ENCODE assay signal across 9 cellular contexts in the genomic region with DNA sequence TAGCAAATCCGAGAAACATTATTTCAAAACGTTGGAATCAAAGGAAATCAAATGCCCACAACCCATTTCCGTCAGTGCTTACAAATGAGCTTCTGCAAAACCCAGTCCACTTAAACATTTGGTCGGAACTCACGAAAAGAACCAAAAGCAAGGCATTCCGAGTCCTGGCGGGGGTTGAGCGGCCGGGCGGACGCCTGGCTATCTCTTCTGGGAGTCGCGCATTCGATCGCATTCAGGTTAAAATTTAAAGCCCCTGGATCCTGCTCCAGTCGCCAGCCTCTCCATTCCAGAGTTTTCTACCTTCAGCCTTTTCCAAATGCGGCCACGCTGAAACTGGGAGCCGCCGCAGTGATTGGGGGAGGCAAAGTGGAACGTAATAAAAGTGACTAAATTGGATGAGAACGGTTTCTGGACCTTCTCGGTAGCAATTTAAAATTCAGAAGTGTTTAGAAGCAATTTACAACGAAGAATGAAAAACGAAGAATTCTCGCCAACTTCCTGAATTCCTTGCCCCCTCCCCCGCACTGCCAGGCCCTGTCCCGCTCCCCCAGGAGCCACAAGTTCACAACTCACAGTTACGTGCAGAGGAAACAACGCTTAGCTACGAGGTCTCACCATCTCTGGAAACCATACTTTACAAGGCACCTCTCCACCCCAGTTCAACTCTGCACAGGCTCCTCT. TPM values are rescaled to one million over a fixed set of nuclear protein-coding genes. Genes with fewer than 3 reads are reported as not detected.
DNase-seq lines count a peak whose midpoint lies in the region; ATAC-seq and TF ChIP-seq lines count a peak whose summit lies in the region.
"Had no signal": no experiment of that assay in that cellular context is flagged by ENCODE, and none has a peak within 500 bp of the region (broad histone marks: within the 10 kb centered on the region; RNA-seq: fewer than 3 reads in every experiment).

No MANE protein-coding gene starts in this region.

- peaks cover 41% of the 10 kb centered on the region for H3K27me3 Mint-ChIP-seq in activated naive CD8-positive, alpha-beta T cell
- H3K27me3 Mint-ChIP-seq in activated naive CD8-positive, alpha-beta T cell treated with anti-CD3 and anti-CD28 coated beads for 36 hours, result peaks cover 84% of the 10 kb centered on the region
- peaks cover 80% of the 10 kb centered on the region for H3K27me3 Mint-ChIP-seq in type B pancreatic cell

- peak overlapping the region; percentile 44 to 97 for H3K9ac ChIP-seq in colonic mucosa (ENCODE audit: low read depth in 2 of 2, low read length in 2 of 2)

- no peaks in the 10 kb centered on the region for H3K36me3 Mint-ChIP-seq in activated naive CD8-positive, alpha-beta T cell
- no peaks in the 10 kb centered on the region for H3K36me3 Mint-ChIP-seq in activated naive CD8-positive, alpha-beta T cell treated with anti-CD3 and anti-CD28 coated beads for 36 hours
- H3K36me3 Mint-ChIP-seq in type B pancreatic cell, result peaks cover 3% of the 10 kb centered on the region

- H3K27ac ChIP-seq in colonic mucosa, result peak overlapping the region; percentile 92
- H3K27ac ChIP-seq in lower lobe of right lung, result peak overlapping the region; percentile 97

- no peaks in the 10 kb centered on the region for H3K9me3 Mint-ChIP-seq in activated naive CD8-positive, alpha-beta T cell (ENCODE audit: low read depth)
- H3K9me3 Mint-ChIP-seq in activated naive CD8-positive, alpha-beta T cell treated with anti-CD3 and anti-CD28 coated beads for 36 hours, result no peaks in the 10 kb centered on the region
- H3K9me3 Mint-ChIP-seq in type B pancreatic cell, result no peaks in the 10 kb centered on the region

- no peaks in the 10 kb centered on the region for H3K36me3 ChIP-seq in colonic mucosa
- no peaks in the 10 kb centered on the region for H3K36me3 ChIP-seq in lower lobe of right lung

- H3K4me3 Mint-ChIP-seq in activated naive CD8-positive, alpha-beta T cell, result peak overlapping the region; percentile 8
- no peak overlapping the region for H3K4me3 Mint-ChIP-seq in activated naive CD8-positive, alpha-beta T cell treated with anti-CD3 and anti-CD28 coated beads for 36 hours
- peak overlapping the region; percentile 91 for H3K4me3 Mint-ChIP-seq in type B pancreatic cell

- peaks cover 28% of the 10 kb centered on the region for H3K27me3 ChIP-seq in colonic mucosa
- peaks cover 75% of the 10 kb centered on the region for H3K27me3 ChIP-seq in lower lobe of right lung (ENCODE audit: low read depth)

- DNase-seq in activated naive CD8-positive, alpha-beta T cell treated with anti-CD3 and anti-CD28 coated beads for 36 hours, result no peak
- peak; percentile 54 for DNase-seq in colonic mucosa
- no peak for DNase-seq in lower lobe of right lung
- no peak for DNase-seq in type B pancreatic cell (ENCODE audit: extremely low spot score, unreplicated experiment)
- no peak for DNase-seq in effector CD8-positive, alpha-beta T cell (lab: John Stamatoyannopoulos, UW)
- no peak for DNase-seq in NCI-H1092 treated with DMSO at 0.1 percent for 48 hours (lab: John Stamatoyannopoulos, UW)
- no peak for DNase-seq in stimulated activated CD4-positive, alpha-beta T cell treated with anti-CD3 and anti-CD28 coated beads, Interleukin-15, amount 100 ng/mL, for 24 hours
- DNase-seq: C1 segment of cervical spinal cord had no signal

- ATAC-seq in lower lobe of right lung, result no peak

- H3K4me3 ChIP-seq in colonic mucosa, result peak overlapping the region; percentile 82
- peak overlapping the region; percentile 79 for H3K4me3 ChIP-seq in lower lobe of right lung

- intact Hi-C loops in colonic mucosa (cut with DNase I), result loop anchor here (5.0 to 10.0 kb wide), 3 partner anchors 63 to 170 kb away; no protein-coding TSS in a partner anchor
- intact Hi-C loops in lower lobe of right lung (cut with DNase I), result loop anchor here (10.0 kb wide), 1 partner anchor 173 kb away; no protein-coding TSS in a partner anchor

- H3K9me3 ChIP-seq in colonic mucosa (no peaks in the 10 kb centered on the region), lower lobe of right lung (no peaks in the 10 kb centered on the region)

- no peaks in the 10 kb centered on the region for H3K4me1 ChIP-seq in colonic mucosa
- H3K4me1 ChIP-seq in lower lobe of right lung, result peaks cover 8% of the 10 kb centered on the region

- peaks cover 27% of the 10 kb centered on the region for H3K4me1 Mint-ChIP-seq in activated naive CD8-positive, alpha-beta T cell (ENCODE audit: low read depth)
- H3K4me1 Mint-ChIP-seq in activated naive CD8-positive, alpha-beta T cell treated with anti-CD3 and anti-CD28 coated beads for 36 hours, result peaks cover 17% of the 10 kb centered on the region
- H3K4me1 Mint-ChIP-seq in type B pancreatic cell (ENCODE audit: unreplicated experiment), result peaks cover 7% of the 10 kb centered on the region

- no peak for TF ChIP-seq CTCF in colonic mucosa (IDR thresholded peaks at IDR 0.05)
- no peak for TF ChIP-seq CTCF in lower lobe of right lung (IDR thresholded peaks at IDR 0.05)
- no peak for TF ChIP-seq CTCF in type B pancreatic cell (conservative IDR thresholded peaks at IDR 0.05)

- no peak overlapping the region for H3K27ac Mint-ChIP-seq in activated naive CD8-positive, alpha-beta T cell
- no peak overlapping the region for H3K27ac Mint-ChIP-seq in activated naive CD8-positive, alpha-beta T cell treated with anti-CD3 and anti-CD28 coated beads for 36 hours
- H3K27ac Mint-ChIP-seq in type B pancreatic cell, result peak overlapping the region; percentile 93

RNA-seq across cellular contexts. Expression of a gene that starts 1.8 kb away (rescaled TPM):
- total RNA-seq in activated naive CD8-positive, alpha-beta T cell treated with anti-CD3 and anti-CD28 coated beads for 36 hours, result not detected
- total RNA-seq in colonic mucosa, result 10 to 100 TPM; 52.7 to 61.3 TPM
- 22.1 TPM for total RNA-seq in lower lobe of right lung
- total RNA-seq in type B pancreatic cell (ENCODE audit: low replicate concordance), result 37.7 and 39.8 TPM in 2 replicates

Comparison
In these comparisons a context has a peak if more than half of its experiments do, and no peak if none do; other contexts are left out.
1. RNA of a gene that starts 1.8 kb away (total RNA-seq): 52.7 to 61.3 TPM in colonic mucosa, 37.7 to 39.8 TPM in type B pancreatic cell and 22.1 TPM in lower lobe of right lung (single experiment); not detected in activated naive CD8-positive, alpha-beta T cell treated with anti-CD3 and anti-CD28 coated beads for 36 hours; every median in the first group is over 10 times any median in the second.